Comparison of ENCODE assay signal across 1 cellular context in the genomic region with DNA sequence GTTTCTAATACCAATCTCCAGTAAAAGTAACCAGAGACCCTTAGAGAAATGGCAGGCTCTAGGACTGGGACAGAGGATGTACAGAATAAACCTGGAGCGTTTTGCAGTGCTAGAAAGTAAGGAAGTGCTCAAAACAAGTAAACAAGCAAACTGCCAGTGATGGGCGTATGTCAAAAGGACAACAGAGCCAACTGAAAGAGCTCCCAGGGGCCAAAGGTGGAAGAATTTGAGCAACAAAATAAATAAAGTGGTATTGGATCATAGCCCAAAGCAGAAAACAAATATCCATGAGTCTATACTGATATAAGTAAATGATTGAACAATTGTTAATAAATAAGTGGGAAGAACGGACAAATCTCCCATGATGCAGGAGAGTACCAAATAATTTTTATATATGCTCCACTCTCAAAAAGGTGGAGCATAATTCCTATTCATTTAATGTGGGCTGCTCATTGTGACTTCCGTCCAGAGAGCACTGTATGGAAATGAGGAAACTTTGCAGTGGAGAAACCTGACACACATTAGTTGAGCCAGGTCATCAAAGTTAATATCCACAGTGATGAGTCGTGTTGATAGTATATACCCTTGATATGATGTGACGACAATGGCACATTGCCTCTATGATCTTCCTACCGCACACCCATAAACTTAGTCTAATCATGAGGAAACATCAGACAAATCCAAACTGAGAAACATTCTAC.
TF ChIP-seq lines count a peak whose summit lies in the region.

No MANE protein-coding gene starts in this region.

TF ChIP-seq in HepG2, 621 proteins besides CTCF, POLR2A, EP300 and RAD21:
- TF ChIP-seq ZNF605 (CRISPR knock-in tag; IDR thresholded peaks at IDR 0.05), result no peak
- TF ChIP-seq ZNF720 (CRISPR knock-in tag; IDR thresholded peaks at IDR 0.05), result no peak
- no peak for TF ChIP-seq SOX6 (IDR thresholded peaks at IDR 0.05)
- TF ChIP-seq SOX6 (CRISPR knock-in tag; IDR thresholded peaks at IDR 0.05), result 0 out of 2 replicates have a peak, but pooled peaks have one; percentile 10
- TF ChIP-seq TAF15 (IDR thresholded peaks at IDR 0.05; ENCODE audit: low read depth, low read length, poor library complexity, severe bottlenecking), result no peak
- TF ChIP-seq, protein P1, sequence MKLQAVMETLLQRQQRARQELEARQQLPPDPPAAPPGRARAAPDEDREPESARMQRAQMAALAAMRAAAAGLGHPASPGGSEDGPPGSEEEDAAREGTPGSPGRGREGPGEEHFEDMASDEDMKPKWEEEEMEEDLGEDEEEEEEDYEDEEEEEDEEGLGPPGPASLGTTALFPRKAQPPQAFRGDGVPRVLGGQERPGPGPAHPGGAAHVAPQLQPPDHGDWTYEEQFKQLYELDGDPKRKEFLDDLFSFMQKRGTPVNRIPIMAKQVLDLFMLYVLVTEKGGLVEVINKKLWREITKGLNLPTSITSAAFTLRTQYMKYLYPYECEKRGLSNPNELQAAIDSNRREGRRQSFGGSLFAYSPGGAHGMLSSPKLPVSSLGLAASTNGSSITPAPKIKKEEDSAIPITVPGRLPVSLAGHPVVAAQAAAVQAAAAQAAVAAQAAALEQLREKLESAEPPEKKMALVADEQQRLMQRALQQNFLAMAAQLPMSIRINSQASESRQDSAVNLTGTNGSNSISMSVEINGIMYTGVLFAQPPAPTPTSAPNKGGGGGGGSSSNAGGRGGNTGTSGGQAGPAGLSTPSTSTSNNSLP (IDR thresholded peaks at IDR 0.05; ENCODE audit: low read depth, low read length), result 0 out of 2 replicates have a peak, but pooled peaks have one; percentile 40
- TF ChIP-seq KAT8 (CRISPR knock-in tag; IDR thresholded peaks at IDR 0.05), result no peak
- no peak for TF ChIP-seq ZNF670 (CRISPR knock-in tag; IDR thresholded peaks at IDR 0.05; ENCODE audit: borderline replicate concordance)
- TF ChIP-seq, protein P2, sequence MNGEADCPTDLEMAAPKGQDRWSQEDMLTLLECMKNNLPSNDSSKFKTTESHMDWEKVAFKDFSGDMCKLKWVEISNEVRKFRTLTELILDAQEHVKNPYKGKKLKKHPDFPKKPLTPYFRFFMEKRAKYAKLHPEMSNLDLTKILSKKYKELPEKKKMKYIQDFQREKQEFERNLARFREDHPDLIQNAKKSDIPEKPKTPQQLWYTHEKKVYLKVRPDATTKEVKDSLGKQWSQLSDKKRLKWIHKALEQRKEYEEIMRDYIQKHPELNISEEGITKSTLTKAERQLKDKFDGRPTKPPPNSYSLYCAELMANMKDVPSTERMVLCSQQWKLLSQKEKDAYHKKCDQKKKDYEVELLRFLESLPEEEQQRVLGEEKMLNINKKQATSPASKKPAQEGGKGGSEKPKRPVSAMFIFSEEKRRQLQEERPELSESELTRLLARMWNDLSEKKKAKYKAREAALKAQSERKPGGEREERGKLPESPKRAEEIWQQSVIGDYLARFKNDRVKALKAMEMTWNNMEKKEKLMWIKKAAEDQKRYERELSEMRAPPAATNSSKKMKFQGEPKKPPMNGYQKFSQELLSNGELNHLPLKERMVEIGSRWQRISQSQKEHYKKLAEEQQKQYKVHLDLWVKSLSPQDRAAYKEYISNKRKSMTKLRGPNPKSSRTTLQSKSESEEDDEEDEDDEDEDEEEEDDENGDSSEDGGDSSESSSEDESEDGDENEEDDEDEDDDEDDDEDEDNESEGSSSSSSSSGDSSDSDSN (CRISPR knock-in tag; IDR thresholded peaks at IDR 0.05), result no peak
- TF ChIP-seq BCL6 (CRISPR knock-in tag; IDR thresholded peaks at IDR 0.05), result peak; percentile 20; the same call in 1 of the 2 replicates
- TF ChIP-seq ZNF768 (CRISPR knock-in tag; IDR thresholded peaks at IDR 0.05), result no peak
- TF ChIP-seq YEATS4 (CRISPR knock-in tag; IDR thresholded peaks at IDR 0.05; ENCODE audit: borderline replicate concordance), result no peak
- no peak for TF ChIP-seq NRL (CRISPR knock-in tag; IDR thresholded peaks at IDR 0.05; ENCODE audit: borderline replicate concordance)
- no peak for TF ChIP-seq BRCA1 (CRISPR knock-in tag; IDR thresholded peaks at IDR 0.05)
- no peak for TF ChIP-seq FOXP1 (IDR thresholded peaks at IDR 0.05)
- TF ChIP-seq FOXP1 (CRISPR knock-in tag; IDR thresholded peaks at IDR 0.05), result peak; percentile 45
- no peak for TF ChIP-seq ELF4 (CRISPR knock-in tag; IDR thresholded peaks at IDR 0.05; ENCODE audit: borderline replicate concordance)
- TF ChIP-seq, protein P3, sequence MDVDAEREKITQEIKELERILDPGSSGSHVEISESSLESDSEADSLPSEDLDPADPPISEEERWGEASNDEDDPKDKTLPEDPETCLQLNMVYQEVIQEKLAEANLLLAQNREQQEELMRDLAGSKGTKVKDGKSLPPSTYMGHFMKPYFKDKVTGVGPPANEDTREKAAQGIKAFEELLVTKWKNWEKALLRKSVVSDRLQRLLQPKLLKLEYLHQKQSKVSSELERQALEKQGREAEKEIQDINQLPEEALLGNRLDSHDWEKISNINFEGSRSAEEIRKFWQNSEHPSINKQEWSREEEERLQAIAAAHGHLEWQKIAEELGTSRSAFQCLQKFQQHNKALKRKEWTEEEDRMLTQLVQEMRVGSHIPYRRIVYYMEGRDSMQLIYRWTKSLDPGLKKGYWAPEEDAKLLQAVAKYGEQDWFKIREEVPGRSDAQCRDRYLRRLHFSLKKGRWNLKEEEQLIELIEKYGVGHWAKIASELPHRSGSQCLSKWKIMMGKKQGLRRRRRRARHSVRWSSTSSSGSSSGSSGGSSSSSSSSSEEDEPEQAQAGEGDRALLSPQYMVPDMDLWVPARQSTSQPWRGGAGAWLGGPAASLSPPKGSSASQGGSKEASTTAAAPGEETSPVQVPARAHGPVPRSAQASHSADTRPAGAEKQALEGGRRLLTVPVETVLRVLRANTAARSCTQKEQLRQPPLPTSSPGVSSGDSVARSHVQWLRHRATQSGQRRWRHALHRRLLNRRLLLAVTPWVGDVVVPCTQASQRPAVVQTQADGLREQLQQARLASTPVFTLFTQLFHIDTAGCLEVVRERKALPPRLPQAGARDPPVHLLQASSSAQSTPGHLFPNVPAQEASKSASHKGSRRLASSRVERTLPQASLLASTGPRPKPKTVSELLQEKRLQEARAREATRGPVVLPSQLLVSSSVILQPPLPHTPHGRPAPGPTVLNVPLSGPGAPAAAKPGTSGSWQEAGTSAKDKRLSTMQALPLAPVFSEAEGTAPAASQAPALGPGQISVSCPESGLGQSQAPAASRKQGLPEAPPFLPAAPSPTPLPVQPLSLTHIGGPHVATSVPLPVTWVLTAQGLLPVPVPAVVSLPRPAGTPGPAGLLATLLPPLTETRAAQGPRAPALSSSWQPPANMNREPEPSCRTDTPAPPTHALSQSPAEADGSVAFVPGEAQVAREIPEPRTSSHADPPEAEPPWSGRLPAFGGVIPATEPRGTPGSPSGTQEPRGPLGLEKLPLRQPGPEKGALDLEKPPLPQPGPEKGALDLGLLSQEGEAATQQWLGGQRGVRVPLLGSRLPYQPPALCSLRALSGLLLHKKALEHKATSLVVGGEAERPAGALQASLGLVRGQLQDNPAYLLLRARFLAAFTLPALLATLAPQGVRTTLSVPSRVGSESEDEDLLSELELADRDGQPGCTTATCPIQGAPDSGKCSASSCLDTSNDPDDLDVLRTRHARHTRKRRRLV (CRISPR knock-in tag; IDR thresholded peaks at IDR 0.05), result no peak
- TF ChIP-seq HHEX (CRISPR knock-in tag; IDR thresholded peaks at IDR 0.05), result 0 out of 2 replicates have a peak, but pooled peaks have one; percentile 41
- peak; percentile 50; the same call in 1 of the 2 replicates for TF ChIP-seq NR2F6 (IDR thresholded peaks at IDR 0.05)
- no peak for TF ChIP-seq NR2F6 (CRISPR knock-in tag; IDR thresholded peaks at IDR 0.05)
- TF ChIP-seq, protein P4, sequence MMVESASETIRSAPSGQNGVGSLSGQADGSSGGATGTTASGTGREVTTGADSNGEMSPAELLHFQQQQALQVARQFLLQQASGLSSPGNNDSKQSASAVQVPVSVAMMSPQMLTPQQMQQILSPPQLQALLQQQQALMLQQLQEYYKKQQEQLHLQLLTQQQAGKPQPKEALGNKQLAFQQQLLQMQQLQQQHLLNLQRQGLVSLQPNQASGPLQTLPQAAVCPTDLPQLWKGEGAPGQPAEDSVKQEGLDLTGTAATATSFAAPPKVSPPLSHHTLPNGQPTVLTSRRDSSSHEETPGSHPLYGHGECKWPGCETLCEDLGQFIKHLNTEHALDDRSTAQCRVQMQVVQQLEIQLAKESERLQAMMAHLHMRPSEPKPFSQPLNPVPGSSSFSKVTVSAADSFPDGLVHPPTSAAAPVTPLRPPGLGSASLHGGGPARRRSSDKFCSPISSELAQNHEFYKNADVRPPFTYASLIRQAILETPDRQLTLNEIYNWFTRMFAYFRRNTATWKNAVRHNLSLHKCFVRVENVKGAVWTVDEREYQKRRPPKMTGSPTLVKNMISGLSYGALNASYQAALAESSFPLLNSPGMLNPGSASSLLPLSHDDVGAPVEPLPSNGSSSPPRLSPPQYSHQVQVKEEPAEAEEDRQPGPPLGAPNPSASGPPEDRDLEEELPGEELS (CRISPR knock-in tag; IDR thresholded peaks at IDR 0.05), result peak; percentile 48; the same call in 1 of the 2 replicates
- TF ChIP-seq FOXA3 (CRISPR knock-in tag; IDR thresholded peaks at IDR 0.05), result peak; percentile 52
- peak; percentile 68; the same call in 1 of the 2 replicates for TF ChIP-seq NR2F2 (IDR thresholded peaks at IDR 0.05; ENCODE audit: borderline replicate concordance, low read depth)
- TF ChIP-seq ZFP36L1 (CRISPR knock-in tag; IDR thresholded peaks at IDR 0.05), result no peak
- no peak for TF ChIP-seq ZNF772 (CRISPR knock-in tag; IDR thresholded peaks at IDR 0.05)
- peak in 1 of 2 experiments; percentile 76; a peak in 2 of 4 replicates for TF ChIP-seq NR2F1 (CRISPR knock-in tag; IDR thresholded peaks at IDR 0.05)
- no peak for TF ChIP-seq SOX13 (IDR thresholded peaks at IDR 0.05)
- no peak for TF ChIP-seq SOX13 (CRISPR knock-in tag; conservative IDR thresholded peaks at IDR 0.05 in 1 of 2, IDR thresholded peaks at IDR 0.05 in 1 of 2)
- TF ChIP-seq, protein P5, sequence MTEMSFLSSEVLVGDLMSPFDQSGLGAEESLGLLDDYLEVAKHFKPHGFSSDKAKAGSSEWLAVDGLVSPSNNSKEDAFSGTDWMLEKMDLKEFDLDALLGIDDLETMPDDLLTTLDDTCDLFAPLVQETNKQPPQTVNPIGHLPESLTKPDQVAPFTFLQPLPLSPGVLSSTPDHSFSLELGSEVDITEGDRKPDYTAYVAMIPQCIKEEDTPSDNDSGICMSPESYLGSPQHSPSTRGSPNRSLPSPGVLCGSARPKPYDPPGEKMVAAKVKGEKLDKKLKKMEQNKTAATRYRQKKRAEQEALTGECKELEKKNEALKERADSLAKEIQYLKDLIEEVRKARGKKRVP (CRISPR knock-in tag; IDR thresholded peaks at IDR 0.05), result 0 out of 4 replicates have a peak, but pooled peaks of 1 of the 2 experiments have one; percentile 37
